In genomic region chr7:17962652-17963051, GRCh38 we compare ENCODE assay signal across 22 cellular contexts. TPM values are rescaled to one million over a fixed set of nuclear protein-coding genes. Genes with fewer than 3 reads are reported as not detected.
A peak's percentile ranks its signal among the peaks of the same experiment; 100 is the strongest.
DNase-seq lines count a peak whose midpoint lies in the region; ATAC-seq, FAIRE-seq and TF ChIP-seq lines count a peak whose summit lies in the region.
"Had no signal": no experiment of that assay in that cellular context is flagged by ENCODE, and none has a peak within 500 bp of the region (broad histone marks: within the 10 kb centered on the region; RNA-seq: fewer than 3 reads in every experiment).

No MANE protein-coding gene starts in this region.

- no peaks in the 10 kb centered on the region for H3K36me3 ChIP-seq in SK-N-SH (replicated peaks in 1 of 2; ENCODE audit: control insufficient read depth in 1 of 2, insufficient read depth in 2 of 2, low read length in 1 of 2)
- no peaks in the 10 kb centered on the region for H3K36me3 ChIP-seq in K562 (ENCODE audit: control insufficient read depth, insufficient read depth, low read length)
- H3K36me3 ChIP-seq in trophoblast cell (ENCODE audit: control insufficient read depth in 1 of 2, insufficient read depth in 2 of 2, low read length in 2 of 2), result no peaks in the 10 kb centered on the region
- no peaks in the 10 kb centered on the region for H3K36me3 ChIP-seq in heart left ventricle
- H3K36me3 ChIP-seq: BLaER1 treated with 17β-estradiol and CSF1 and Interleukin-3, amounts not matched to agents 10 nM and 100 nM had no signal

- H4K8ac ChIP-seq in trophoblast cell (ENCODE audit: low read depth, low read length), result no peak overlapping the region

- H2AFZ ChIP-seq in SK-N-SH (ENCODE audit: low read depth) (no peak overlapping the region), K562 (ENCODE audit: low read depth, low read length) (no peak overlapping the region), trophoblast cell (ENCODE audit: insufficient read depth, low read length, poor library complexity) (no peak overlapping the region)

- H3K27ac ChIP-seq in SK-N-SH (ENCODE audit: low read depth in 2 of 2, low read length in 1 of 2), result no peak overlapping the region
- no peak overlapping the region for H3K27ac ChIP-seq in K562 (ENCODE audit: extremely low read depth, low read depth, low read length)
- no peak overlapping the region for H3K27ac ChIP-seq in trophoblast cell (ENCODE audit: low read depth, low read length)
- no peak overlapping the region for H3K27ac ChIP-seq in heart left ventricle
- H3K27ac ChIP-seq: 22Rv1; A549; BLaER1 treated with 17β-estradiol and CSF1 and Interleukin-3, amounts not matched to agents 10 nM and 100 nM; C4-2B had no signal

- TF ChIP-seq POLR2A in K562 (conservative IDR thresholded peaks at IDR 0.05) (no peak), heart left ventricle (IDR thresholded peaks at IDR 0.05) (no peak)

- H3K23ac ChIP-seq in trophoblast cell (ENCODE audit: low read length), result no peak overlapping the region

- 49% methylated on average over 9 of the region's 9 CpGs for WGBS in SK-N-SH (ENCODE audit: low lambda C conversion rate)
- WGBS in K562 (ENCODE audit: insufficient coverage, low coverage, missing lambda C conversion rate), result 5% methylated on average over 9 of the region's 9 CpGs
- WGBS in trophoblast cell (ENCODE audit: extremely low coverage, insufficient coverage, insufficient read length), result no CpG with 5 or more reads among the region's 9 CpGs
- WGBS in heart left ventricle, 4 donors, result 89 to 98% (median 96%) methylated on average over 5 to 9 of the region's 9 CpGs

- ATAC-seq in SK-N-SH treated with all-trans-retinoic acid at 6 μM for 48 hours (peak; percentile 40), K562 (peak; percentile 54), heart left ventricle (no peak)
- ATAC-seq: CD8-positive, alpha-beta T cell had no signal

- H2BK5ac ChIP-seq in trophoblast cell (ENCODE audit: low read depth, low read length, poor library complexity), result no peak overlapping the region

- TF ChIP-seq RAD21 in SK-N-SH (IDR thresholded peaks at IDR 0.05; ENCODE audit: low read length) (no peak), K562 (CRISPR knock-in tag; conservative IDR thresholded peaks at IDR 0.05 in 1 of 2, IDR thresholded peaks at IDR 0.05 in 1 of 2) (no peak)

- TF ChIP-seq CTCF in SK-N-SH (IDR thresholded peaks at IDR 0.05), result no peak
- no peak for TF ChIP-seq CTCF in K562 (IDR thresholded peaks at IDR 0.05 in 2 of 3, conservative IDR thresholded peaks at IDR 0.05 in 1 of 3; ENCODE audit: insufficient read depth in 2 of 3, low read depth in 1 of 3, low read length in 3 of 3)
- TF ChIP-seq CTCF in heart left ventricle (IDR thresholded peaks at IDR 0.05), result no peak

- H3K9me3 ChIP-seq in SK-N-SH (no peaks in the 10 kb centered on the region), K562 (replicated peaks; ENCODE audit: control insufficient read depth, insufficient read depth, low read depth, low read length) (no peaks in the 10 kb centered on the region), trophoblast cell (ENCODE audit: insufficient read depth, low read depth, low read length) (no peaks in the 10 kb centered on the region), heart left ventricle (peaks cover 0 to 3% (median 0%) of the 10 kb centered on the region in 12 donors)
- H3K9me3 ChIP-seq: BLaER1 treated with 17β-estradiol and CSF1 and Interleukin-3, amounts not matched to agents 10 nM and 100 nM; Caco-2 had no signal

- no peak overlapping the region for H2BK120ac ChIP-seq in trophoblast cell (ENCODE audit: insufficient read depth, low read length, poor library complexity)

- H3K9ac ChIP-seq in SK-N-SH (no peak overlapping the region), K562 (ENCODE audit: insufficient read depth in 1 of 2, low read depth in 2 of 2, low read length in 2 of 2) (peak overlapping the region in 1 of 2 experiments; percentile 33; a peak in 1 of 4 replicates), trophoblast cell (ENCODE audit: low read length) (no peak overlapping the region)
- H3K9ac ChIP-seq: BLaER1 treated with 17β-estradiol and CSF1 and Interleukin-3, amounts not matched to agents 10 nM and 100 nM had no signal

- H2BK12ac ChIP-seq in trophoblast cell (ENCODE audit: low read length), result no peak overlapping the region

- TF ChIP-seq EP300 in SK-N-SH (IDR thresholded peaks at IDR 0.05; ENCODE audit: borderline replicate concordance in 1 of 2, low read depth in 1 of 2, low read length in 1 of 2) (no peak), K562 (IDR thresholded peaks at IDR 0.05; ENCODE audit: low read length) (no peak)

- H4K12ac ChIP-seq in trophoblast cell (ENCODE audit: low read depth, low read length), result no peak overlapping the region

- H3K79me1 ChIP-seq in trophoblast cell (ENCODE audit: low read length), result no peaks in the 10 kb centered on the region

- H3K4me3 ChIP-seq in SK-N-SH (ENCODE audit: low read depth in 2 of 2, low read length in 1 of 2), result no peak overlapping the region
- H3K4me3 ChIP-seq in K562, result no peak overlapping the region
- H3K4me3 ChIP-seq in trophoblast cell (ENCODE audit: low read depth, low read length), result no peak overlapping the region
- H3K4me3 ChIP-seq in heart left ventricle, result no peak overlapping the region
- H3K4me3 ChIP-seq: A549; BLaER1 treated with 17β-estradiol and CSF1 and Interleukin-3, amounts not matched to agents 10 nM and 100 nM had no signal

- CTCF ChIA-PET in SK-N-SH (lab: Yijun Ruan, JAX), result interaction anchor here (1.5 to 3.6 kb wide), 2 partner anchors 17 to 192 kb away, joined by 6 to 11 read pairs; no protein-coding TSS in a partner anchor
- CTCF ChIA-PET in K562 (lab: Yijun Ruan, JAX; ENCODE audit: low intra/inter-chr PET ratio), result no interaction called here

- BruUV-seq in K562 (replicated peaks; lab: Mats Ljungman, UMichigan), result no TSS peak

- H3K9me1 ChIP-seq in K562 (ENCODE audit: control insufficient read depth, insufficient read depth, low read length), result no peaks in the 10 kb centered on the region

- H3K4me1 ChIP-seq in SK-N-SH (ENCODE audit: control insufficient read depth in 1 of 2, insufficient read depth in 2 of 2, low read depth in 1 of 2, low read length in 1 of 2) (no peaks in the 10 kb centered on the region), K562 (replicated peaks in 1 of 2; ENCODE audit: control insufficient read depth in 2 of 2, insufficient read depth in 2 of 2, low read length in 2 of 2) (no peaks in the 10 kb centered on the region), trophoblast cell (ENCODE audit: control insufficient read depth in 1 of 2, insufficient read depth in 2 of 2, low read length in 2 of 2) (no peaks in the 10 kb centered on the region), heart left ventricle (no peaks in the 10 kb centered on the region)
- H3K4me1 ChIP-seq: A549; BLaER1 treated with 17β-estradiol and CSF1 and Interleukin-3, amounts not matched to agents 10 nM and 100 nM had no signal

- H3F3A ChIP-seq in SK-N-SH (replicated peaks; ENCODE audit: insufficient read depth), result peaks cover 5% of the 10 kb centered on the region

- H3K14ac ChIP-seq in trophoblast cell (ENCODE audit: low read length), result no peak overlapping the region

- no peaks in the 10 kb centered on the region for H3K79me2 ChIP-seq in SK-N-SH (ENCODE audit: insufficient read depth)
- no peaks in the 10 kb centered on the region for H3K79me2 ChIP-seq in K562 (ENCODE audit: control insufficient read depth, insufficient read depth, low read length)
- H3K79me2 ChIP-seq in trophoblast cell (ENCODE audit: control insufficient read depth, insufficient read depth, low read length, poor library complexity), result no peaks in the 10 kb centered on the region

- H3K18ac ChIP-seq in trophoblast cell (ENCODE audit: low read length), result no peak overlapping the region

- no peak overlapping the region for H2AK5ac ChIP-seq in trophoblast cell (ENCODE audit: low read length)

- H4K91ac ChIP-seq in trophoblast cell (ENCODE audit: low read depth, low read length), result no peak overlapping the region

- intact Hi-C loops in K562 (cut with micrococcal nuclease), result no loop called here
- intact Hi-C loops in heart left ventricle (cut with DNase I), result loop anchor here in 2 of 10 donors (10.0 kb wide), 2 partner anchors 188 to 382 kb away; no protein-coding TSS in a partner anchor

- peaks cover 25% of the 10 kb centered on the region; the same call in 1 of the 2 replicates for H3K27me3 ChIP-seq in SK-N-SH (ENCODE audit: insufficient read depth)
- H3K27me3 ChIP-seq in K562 (ENCODE audit: control insufficient read depth in 2 of 2, insufficient read depth in 2 of 2, low read length in 2 of 2), result peaks cover 10 to 13% of the 10 kb centered on the region in 2 experiments; a peak in 4 of 5 replicates
- H3K27me3 ChIP-seq in trophoblast cell (ENCODE audit: insufficient read depth, low read length), result no peaks in the 10 kb centered on the region
- H3K27me3 ChIP-seq in heart left ventricle, result no peaks in the 10 kb centered on the region
- H3K27me3 ChIP-seq: BLaER1 treated with 17β-estradiol and CSF1 and Interleukin-3, amounts not matched to agents 10 nM and 100 nM had no signal

- POLR2A ChIA-PET in SK-N-SH (lab: Yijun Ruan, JAX) (no interaction called here), K562 (lab: Yijun Ruan, JAX) (interaction anchor here (0.7 to 0.8 kb wide), 2 partner anchors 92 to 1301 kb away, joined by 3 to 4 read pairs; no protein-coding TSS in a partner anchor)

- H3K4me2 ChIP-seq in SK-N-SH (no peak overlapping the region), K562 (ENCODE audit: insufficient read depth, low read length) (peak overlapping the region; percentile 40), trophoblast cell (ENCODE audit: low read length) (no peak overlapping the region)
- H3K4me2 ChIP-seq: A549; BLaER1 treated with 17β-estradiol and CSF1 and Interleukin-3, amounts not matched to agents 10 nM and 100 nM had no signal

- in situ Hi-C loops in K562 (cut with MboI), result no loop called here

- no peak for FAIRE-seq in K562 (lab: Jason Lieb, UNC)
- FAIRE-seq: A549, D721Med, G401.6, GM12891, GM19239 had no signal

- H4K20me1 ChIP-seq in SK-N-SH (ENCODE audit: insufficient read depth) (no peaks in the 10 kb centered on the region), K562 (replicated peaks; ENCODE audit: control insufficient read depth, insufficient read depth, low read length) (no peaks in the 10 kb centered on the region)
- H4K20me1 ChIP-seq: BLaER1 treated with 17β-estradiol and CSF1 and Interleukin-3, amounts not matched to agents 10 nM and 100 nM had no signal

- H3K9me2 ChIP-seq in SK-N-SH, result no peaks in the 10 kb centered on the region

- DNase-seq in SK-N-SH (no peak), H4 (ENCODE audit: low spot score) (peak; percentile 7), K562 (ENCODE audit: extremely low read depth in 1 of 4, low spot score in 3 of 4) (no peak), trophoblast cell (peak; percentile 89 to 94), heart left ventricle (no peak), NCI-H2029 (lab: John Stamatoyannopoulos, UW) (no peak)
- DNase-seq: AML-193; Caco-2; Calu3; CD4-positive, alpha-beta T cell; CD8-positive, alpha-beta T cell; DMS79 treated with DMSO at 0.1 percent for 48 hours; GF-D8 had no signal

- no peak overlapping the region for H3K4ac ChIP-seq in trophoblast cell (ENCODE audit: low read depth, low read length)

RNA-seq across cellular contexts. Expression of gene SNX13, which starts 22.4 kb away (rescaled TPM):
- polyA plus RNA-seq in SK-N-SH (2012; rRNA removed) (8.3 and 13.0 TPM in 2 replicates), K562 (2011; rRNA removed) (17.8 and 25.4 TPM in 2 replicates), K562 (2014; fragmentation: Illumina TruSeq; extraction: Trizol) (19.4 and 24.1 TPM in 2 replicates), K562 (2014; fragmentation: Nextera tagmentation; extraction: Ambion mirVana) (1 to 10 TPM; 5.6 to 8.7 TPM), K562 (2014; rRNA removed) (24.4 and 33.2 TPM in 2 replicates), heart left ventricle (10 to 100 TPM in 1 of 2 donors, 1 to 10 TPM in 1; 8.5 to 16.3 TPM)
- polyA plus RNA-seq in SK-N-SH (2012; cell fraction: cytosol; rRNA removed), result 9.4 and 11.1 TPM in 2 replicates
- 11.5 and 12.8 TPM in 2 replicates for polyA plus RNA-seq in SK-N-SH (2012; cell fraction: nucleus; rRNA removed)
- 65.9 and 77.7 TPM in 2 replicates for total RNA-seq in H4 (2014; rRNA removed; shearing (Covaris generic))
- total RNA-seq in K562 (2011; cell fraction: chromatin; rRNA removed; ENCODE audit: low replicate concordance), result 23.5 and 103 TPM in 2 replicates
- 11.0 and 16.2 TPM in 2 replicates for total RNA-seq in K562 (2011; cell fraction: nucleolus; rRNA removed)
- total RNA-seq in K562 (2011; cell fraction: nucleoplasm; rRNA removed), result 39.5 and 72.8 TPM in 2 replicates
- total RNA-seq in K562 (2014; rRNA removed) (26.1 and 28.3 TPM in 2 replicates), K562 (2014; rRNA removed; fragmentation: Illumina TruSeq; extraction: Trizol) (26.5 and 31.0 TPM in 2 replicates), K562 (2015; rRNA removed; fragmentation: Illumina TruSeq; extraction: Trizol) (22.6 and 25.5 TPM in 2 replicates), K562 (2021) (25.3 and 25.7 TPM in 2 replicates), heart left ventricle (10 to 100 TPM; 36.1 to 59.6 (median 50.9) TPM)
- 4.5 and 7.4 TPM in 2 replicates for polyA plus RNA-seq in K562 (2011; cell fraction: cytosol; rRNA removed)
- 16.7 and 25.4 TPM in 2 replicates for polyA plus RNA-seq in K562 (2011; cell fraction: nucleus; rRNA removed)
- polyA plus RNA-seq in K562 (2012), result 10.2 and 10.3 TPM in 2 replicates
- 46.8 and 53.3 TPM in 2 replicates for polyA minus RNA-seq in K562 (2011; rRNA and poly(A)+ RNA removed)
- 6.7 and 12.4 TPM in 2 replicates for polyA minus RNA-seq in K562 (2011; cell fraction: cytosol; rRNA and poly(A)+ RNA removed)
- 51.2 and 80.2 TPM in 2 replicates for polyA minus RNA-seq in K562 (2011; cell fraction: nucleus; rRNA and poly(A)+ RNA removed)
- 29.8 and 31.6 TPM in 2 replicates for polyA plus RNA-seq in trophoblast cell (2013)

Comparison
In these comparisons a context has a peak if more than half of its experiments do, and no peak if none do; other contexts are left out.
1. ATAC-seq: peak in SK-N-SH treated with all-trans-retinoic acid at 6 μM for 48 hours (single experiment) and K562 (single experiment); none in heart left ventricle (0 of 4).
2. DNase-seq: peak in H4 (single experiment) and trophoblast cell (2 of 2); none in SK-N-SH (single experiment), K562 (0 of 4), heart left ventricle (0 of 5) and NCI-H2029 (single experiment).